In genomic region chr13:106061781-106062180, GRCh38 we compare ENCODE assay signal across 20 cellular contexts.
"Had no signal": no experiment of that assay in that cellular context is flagged by ENCODE, and none has a peak within 500 bp of the region (broad histone marks: within the 10 kb centered on the region; RNA-seq: fewer than 3 reads in every experiment).

No MANE protein-coding gene starts in this region.

- ATAC-seq: HepG2 had no signal

- DNase-seq: IMR-90, Karpas-422, KG1, MG63, NCI-H1092 treated with DMSO at 0.1 percent for 48 hours, NCI-H1436, NCI-H187, NCI-H2029, NCI-H2081 treated with DMSO at 0.1 percent for 48 hours, NCI-H2171, NCI-H226, NCI-H446, NCI-H510A, NCI-H524 treated with DMSO at 0.1 percent for 48 hours, NCI-H69, NCI-H774, Right ventricle myocardium superior, RPMI8226, SIG-M5 had no signal
